ENCODE assay signal across 8 cellular contexts in the genomic region with DNA sequence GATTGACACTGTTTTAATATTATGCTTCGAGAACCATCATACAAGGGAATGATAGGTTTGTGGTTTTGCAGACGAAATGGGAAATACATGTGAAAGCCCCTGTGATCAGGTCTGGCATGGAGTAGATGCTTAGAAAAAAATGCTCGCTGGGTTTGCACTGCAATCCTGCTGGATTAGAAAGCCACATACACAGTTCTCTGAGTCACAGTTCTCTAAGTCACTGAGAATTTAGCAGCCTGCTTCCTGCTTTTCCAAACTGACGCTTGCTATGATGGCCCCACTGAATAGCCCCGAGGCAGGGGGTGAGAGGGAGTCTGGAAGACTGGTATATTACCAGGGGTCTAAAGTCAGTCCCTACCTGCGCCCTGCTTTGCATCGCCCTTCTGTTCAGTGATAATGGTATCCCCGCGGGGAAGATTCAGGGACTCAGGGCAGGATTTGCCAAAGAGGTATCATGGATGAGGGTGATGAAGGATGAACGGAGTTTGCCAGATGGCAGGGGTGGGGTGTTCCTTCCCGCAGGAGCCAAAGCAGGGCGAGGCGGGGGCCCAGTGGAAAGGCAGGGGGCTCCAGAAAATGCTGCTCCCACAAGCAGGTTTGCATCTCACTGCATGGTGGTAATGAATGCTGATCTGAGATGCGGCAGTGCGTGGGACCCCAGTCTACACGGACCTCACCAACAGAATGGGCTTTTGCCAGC.
DNase-seq lines count a peak whose midpoint lies in the region; ATAC-seq and TF ChIP-seq lines count a peak whose summit lies in the region.

No MANE protein-coding gene starts in this region.

- H3K36me3 ChIP-seq in smooth muscle cell (ENCODE audit: low read depth), result no peaks in the 10 kb centered on the region

- peaks cover 22% of the 10 kb centered on the region for H3F3A ChIP-seq in smooth muscle cell (ENCODE audit: low read depth)

- H3K9ac ChIP-seq in smooth muscle cell (ENCODE audit: low read depth), result peak overlapping the region; percentile 5

- no peak overlapping the region for H2AFZ ChIP-seq in smooth muscle cell (ENCODE audit: low read depth)

- WGBS in smooth muscle cell (ENCODE audit: low lambda C conversion rate), result 54% methylated on average over 16 of the region's 16 CpGs

- DNase-seq in NCI-H526 (lab: John Stamatoyannopoulos, UW) (peak; percentile 13 to 19), NCI-H526 treated with DMSO at 0.1 percent for 48 hours (lab: John Stamatoyannopoulos, UW) (no peak), fibroblast of the aortic adventitia (ENCODE audit: low read depth) (peak; percentile 63), smooth muscle cell (lab: John Stamatoyannopoulos, UW; ENCODE audit: unreplicated experiment) (no peak), epidermal melanocyte (ENCODE audit: insufficient read length, low spot score) (no peak)

- H3K4me2 ChIP-seq in smooth muscle cell, result peak overlapping the region; percentile 45

- H3K9me3 ChIP-seq in smooth muscle cell (replicated peaks; ENCODE audit: low read depth), result no peaks in the 10 kb centered on the region

- H3K79me2 ChIP-seq in smooth muscle cell (ENCODE audit: low read depth), result peaks cover 12% of the 10 kb centered on the region

- peak; percentile 18; the same call in 2 of the 3 replicates for ATAC-seq in SK-N-SH treated with all-trans-retinoic acid at 6 μM for 48 hours
- ATAC-seq in HG03097 (IDR thresholded peaks at IDR 0.05; ENCODE audit: low FRiP score, unreplicated experiment), result no peak
- ATAC-seq in GM18502 (IDR thresholded peaks at IDR 0.05; ENCODE audit: poor library complexity, unreplicated experiment), result no peak

- peak overlapping the region; percentile 83 for H3K27ac ChIP-seq in smooth muscle cell (ENCODE audit: low read depth)

- peaks cover 54% of the 10 kb centered on the region for H4K20me1 ChIP-seq in smooth muscle cell (ENCODE audit: low read depth)

- TF ChIP-seq CTCF in fibroblast of the aortic adventitia (IDR thresholded peaks at IDR 0.05; ENCODE audit: insufficient read depth, low read length) (no peak), smooth muscle cell (IDR thresholded peaks at IDR 0.05; ENCODE audit: borderline replicate concordance, insufficient read depth, poor library complexity, severe bottlenecking) (no peak)

- H3K27me3 ChIP-seq in smooth muscle cell (ENCODE audit: low read depth), result no peaks in the 10 kb centered on the region

- no peak overlapping the region for H3K4me3 ChIP-seq in fibroblast of the aortic adventitia (ENCODE audit: low read depth, low read length)
- no peak overlapping the region for H3K4me3 ChIP-seq in smooth muscle cell

- H3K4me1 ChIP-seq in smooth muscle cell (ENCODE audit: low read depth), result peaks cover 31% of the 10 kb centered on the region

TF ChIP-seq in SK-N-SH treated with all-trans-retinoic acid at 6 μM for 48 hours, 23 proteins besides CTCF, POLR2A, EP300 and RAD21:
- TF ChIP-seq ZFP3 (CRISPR knock-in tag; IDR thresholded peaks at IDR 0.05) (no peak), ZFP30 (CRISPR knock-in tag; IDR thresholded peaks at IDR 0.05) (no peak)
- TF ChIP-seq, protein P1, sequence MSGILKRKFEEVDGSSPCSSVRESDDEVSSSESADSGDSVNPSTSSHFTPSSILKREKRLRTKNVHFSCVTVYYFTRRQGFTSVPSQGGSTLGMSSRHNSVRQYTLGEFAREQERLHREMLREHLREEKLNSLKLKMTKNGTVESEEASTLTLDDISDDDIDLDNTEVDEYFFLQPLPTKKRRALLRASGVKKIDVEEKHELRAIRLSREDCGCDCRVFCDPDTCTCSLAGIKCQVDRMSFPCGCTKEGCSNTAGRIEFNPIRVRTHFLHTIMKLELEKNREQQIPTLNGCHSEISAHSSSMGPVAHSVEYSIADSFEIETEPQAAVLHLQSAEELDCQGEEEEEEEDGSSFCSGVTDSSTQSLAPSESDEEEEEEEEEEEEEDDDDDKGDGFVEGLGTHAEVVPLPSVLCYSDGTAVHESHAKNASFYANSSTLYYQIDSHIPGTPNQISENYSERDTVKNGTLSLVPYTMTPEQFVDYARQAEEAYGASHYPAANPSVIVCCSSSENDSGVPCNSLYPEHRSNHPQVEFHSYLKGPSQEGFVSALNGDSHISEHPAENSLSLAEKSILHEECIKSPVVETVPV (CRISPR knock-in tag; IDR thresholded peaks at IDR 0.05), result no peak
- TF ChIP-seq, protein P2, sequence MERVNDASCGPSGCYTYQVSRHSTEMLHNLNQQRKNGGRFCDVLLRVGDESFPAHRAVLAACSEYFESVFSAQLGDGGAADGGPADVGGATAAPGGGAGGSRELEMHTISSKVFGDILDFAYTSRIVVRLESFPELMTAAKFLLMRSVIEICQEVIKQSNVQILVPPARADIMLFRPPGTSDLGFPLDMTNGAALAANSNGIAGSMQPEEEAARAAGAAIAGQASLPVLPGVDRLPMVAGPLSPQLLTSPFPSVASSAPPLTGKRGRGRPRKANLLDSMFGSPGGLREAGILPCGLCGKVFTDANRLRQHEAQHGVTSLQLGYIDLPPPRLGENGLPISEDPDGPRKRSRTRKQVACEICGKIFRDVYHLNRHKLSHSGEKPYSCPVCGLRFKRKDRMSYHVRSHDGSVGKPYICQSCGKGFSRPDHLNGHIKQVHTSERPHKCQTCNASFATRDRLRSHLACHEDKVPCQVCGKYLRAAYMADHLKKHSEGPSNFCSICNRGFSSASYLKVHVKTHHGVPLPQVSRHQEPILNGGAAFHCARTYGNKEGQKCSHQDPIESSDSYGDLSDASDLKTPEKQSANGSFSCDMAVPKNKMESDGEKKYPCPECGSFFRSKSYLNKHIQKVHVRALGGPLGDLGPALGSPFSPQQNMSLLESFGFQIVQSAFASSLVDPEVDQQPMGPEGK (CRISPR knock-in tag; IDR thresholded peaks at IDR 0.05; ENCODE audit: borderline replicate concordance), result no peak
- TF ChIP-seq, protein P3, sequence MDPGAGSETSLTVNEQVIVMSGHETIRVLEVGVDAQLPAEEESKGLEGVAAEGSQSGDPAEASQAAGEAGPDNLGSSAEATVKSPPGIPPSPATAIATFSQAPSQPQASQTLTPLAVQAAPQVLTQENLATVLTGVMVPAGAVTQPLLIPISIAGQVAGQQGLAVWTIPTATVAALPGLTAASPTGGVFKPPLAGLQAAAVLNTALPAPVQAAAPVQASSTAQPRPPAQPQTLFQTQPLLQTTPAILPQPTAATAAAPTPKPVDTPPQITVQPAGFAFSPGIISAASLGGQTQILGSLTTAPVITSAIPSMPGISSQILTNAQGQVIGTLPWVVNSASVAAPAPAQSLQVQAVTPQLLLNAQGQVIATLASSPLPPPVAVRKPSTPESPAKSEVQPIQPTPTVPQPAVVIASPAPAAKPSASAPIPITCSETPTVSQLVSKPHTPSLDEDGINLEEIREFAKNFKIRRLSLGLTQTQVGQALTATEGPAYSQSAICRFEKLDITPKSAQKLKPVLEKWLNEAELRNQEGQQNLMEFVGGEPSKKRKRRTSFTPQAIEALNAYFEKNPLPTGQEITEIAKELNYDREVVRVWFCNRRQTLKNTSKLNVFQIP (CRISPR knock-in tag; IDR thresholded peaks at IDR 0.05; ENCODE audit: borderline replicate concordance, low read depth), result no peak

Comparison
In these comparisons a context has a peak if more than half of its experiments do, and no peak if none do; other contexts are left out.
1. DNase-seq: peak in NCI-H526 (2 of 2) and fibroblast of the aortic adventitia (single experiment); none in NCI-H526 treated with DMSO at 0.1 percent for 48 hours (single experiment), smooth muscle cell (single experiment) and epidermal melanocyte (single experiment).